ENCODE assay signal across 8 cellular contexts in genomic region chr19:1942078-1942933, GRCh38. TPM values are rescaled to one million over a fixed set of nuclear protein-coding genes. Genes with fewer than 3 reads are reported as not detected.
A peak's percentile ranks its signal among the peaks of the same experiment; 100 is the strongest.
DNase-seq lines count a peak whose midpoint lies in the region; ATAC-seq and TF ChIP-seq lines count a peak whose summit lies in the region.

No MANE protein-coding gene starts in this region.

- peak; percentile 27 for ATAC-seq in gastroesophageal sphincter

- H3K4me1 ChIP-seq in gastroesophageal sphincter, result peaks cover 0 to 55% (median 27%) of the 10 kb centered on the region in 3 donors

- TF ChIP-seq CTCF in gastroesophageal sphincter (IDR thresholded peaks at IDR 0.05), result no peak

- no peak for TF ChIP-seq POLR2A in gastroesophageal sphincter (IDR thresholded peaks at IDR 0.05)

- peak overlapping the region; percentile 65 to 91 for H3K4me3 ChIP-seq in gastroesophageal sphincter

- WGBS in gastroesophageal sphincter (ENCODE audit: low coverage in 1 of 2), 2 donors, result 0 to 30% methylated on average over 1 to 2 of the region's 40 CpGs

- H3K36me3 ChIP-seq in gastroesophageal sphincter, result no peaks in the 10 kb centered on the region

- H3K27ac ChIP-seq in gastroesophageal sphincter (peak overlapping the region; percentile 44 to 100 (median 99)), temporal lobe (ENCODE audit: low read depth, low read length) (peak overlapping the region; percentile 74)

- CTCF ChIA-PET in activated naive CD4-positive, alpha-beta T cell treated with anti-CD3 and anti-CD28 coated beads, Interleukin-2, amount 10 ng/mL, durations not matched to agents 7 days and 5 days (lab: Charles Lee), result interaction anchor here (0.6 to 1.5 kb wide), 4 partner anchors 12 to 78 kb away, joined by 3 to 6 read pairs (median 6); no protein-coding TSS in a partner anchor

- H3K36me3 Mint-ChIP-seq in activated naive CD4-positive, alpha-beta T cell treated with anti-CD3 and anti-CD28 coated beads, Interleukin-2, amount 10 ng/mL, durations not matched to agents 7 days and 5 days, result peaks cover 22% of the 10 kb centered on the region

- H3K9me3 Mint-ChIP-seq in activated naive CD4-positive, alpha-beta T cell treated with anti-CD3 and anti-CD28 coated beads, Interleukin-2, amount 10 ng/mL, durations not matched to agents 7 days and 5 days, result no peaks in the 10 kb centered on the region

- peak overlapping the region; percentile 96 for H3K27ac Mint-ChIP-seq in activated naive CD4-positive, alpha-beta T cell treated with anti-CD3 and anti-CD28 coated beads, Interleukin-2, amount 10 ng/mL, durations not matched to agents 7 days and 5 days

- no peak for TF ChIP-seq EP300 in gastroesophageal sphincter (IDR thresholded peaks at IDR 0.05)

- DNase-seq in Daoy (ENCODE audit: low read depth), result peak; percentile 87
- peak; percentile 69 for DNase-seq in HT1080 (ENCODE audit: low read depth)
- peak; percentile 36 to 78 for DNase-seq in SHP77 (lab: John Stamatoyannopoulos, UW)
- DNase-seq in activated naive CD4-positive, alpha-beta T cell treated with anti-CD3 and anti-CD28 coated beads, Interleukin-2, amount 10 ng/mL, durations not matched to agents 7 days and 5 days, result peak; percentile 89
- DNase-seq in nucleus accumbens (lab: John Stamatoyannopoulos, UW), result peak in 35 of 56 donors; percentile 13 to 65 (median 33)
- DNase-seq in inferior parietal cortex (ENCODE audit: extremely low spot score), result no peak

- no peaks in the 10 kb centered on the region for H3K9me3 ChIP-seq in gastroesophageal sphincter

- peak overlapping the region; percentile 97 for H3K4me3 Mint-ChIP-seq in activated naive CD4-positive, alpha-beta T cell treated with anti-CD3 and anti-CD28 coated beads, Interleukin-2, amount 10 ng/mL, durations not matched to agents 7 days and 5 days

- peaks cover 6% of the 10 kb centered on the region for H3K27me3 Mint-ChIP-seq in activated naive CD4-positive, alpha-beta T cell treated with anti-CD3 and anti-CD28 coated beads, Interleukin-2, amount 10 ng/mL, durations not matched to agents 7 days and 5 days

- H3K4me1 Mint-ChIP-seq in activated naive CD4-positive, alpha-beta T cell treated with anti-CD3 and anti-CD28 coated beads, Interleukin-2, amount 10 ng/mL, durations not matched to agents 7 days and 5 days, result peaks cover 44% of the 10 kb centered on the region

- H3K27me3 ChIP-seq in gastroesophageal sphincter, result no peaks in the 10 kb centered on the region

RNA-seq across cellular contexts. Expression of gene CSNK1G2, which starts 1.3 kb away (rescaled TPM):
- total RNA-seq in Daoy (2014; rRNA removed; shearing (Covaris generic)), result 53.9 and 54.1 TPM in 2 replicates
- 91.9 and 111 TPM in 2 replicates for total RNA-seq in HT1080 (2014; rRNA removed; shearing (Covaris generic))
- 55.0 and 65.3 TPM in 2 replicates for polyA plus RNA-seq in HT1080 (2015; cell fraction: cytosol; rRNA removed)
- 185 and 274 TPM in 2 replicates for polyA plus RNA-seq in HT1080 (2015; cell fraction: nucleus; rRNA removed)
- total RNA-seq in gastroesophageal sphincter (10 to 100 TPM; 40.4 to 57.4 (median 46.2) TPM), temporal lobe (30.2 TPM)

RNA-seq across cellular contexts. Expression of gene ADAT3, which starts 37.1 kb away (rescaled TPM):
- 4.0 and 11.1 TPM in 2 replicates for total RNA-seq in Daoy (2014; rRNA removed; shearing (Covaris generic))
- 10.1 and 15.8 TPM in 2 replicates for total RNA-seq in HT1080 (2014; rRNA removed; shearing (Covaris generic))
- polyA plus RNA-seq in HT1080 (2015; cell fraction: cytosol; rRNA removed), result 8.4 and 11.2 TPM in 2 replicates
- 6.6 and 7.1 TPM in 2 replicates for polyA plus RNA-seq in HT1080 (2015; cell fraction: nucleus; rRNA removed)
- total RNA-seq in gastroesophageal sphincter (1 to 10 TPM in 3 of 4 donors, under 1 TPM in 1; 0.47 to 4.2 (median 2.3) TPM), temporal lobe (0.74 TPM)

RNA-seq across cellular contexts. Expression of gene SCAMP4, which starts 37.1 kb away (rescaled TPM):
- total RNA-seq in Daoy (2014; rRNA removed; shearing (Covaris generic)), result 51.6 and 65.8 TPM in 2 replicates
- total RNA-seq in HT1080 (2014; rRNA removed; shearing (Covaris generic)), result 31.8 and 43.5 TPM in 2 replicates
- 50.1 and 79.7 TPM in 2 replicates for polyA plus RNA-seq in HT1080 (2015; cell fraction: cytosol; rRNA removed)
- 50.2 and 57.9 TPM in 2 replicates for polyA plus RNA-seq in HT1080 (2015; cell fraction: nucleus; rRNA removed)
- total RNA-seq in gastroesophageal sphincter (10 to 100 TPM; 48.6 to 73.4 (median 58.1) TPM), temporal lobe (22.1 TPM)

RNA-seq across cellular contexts. Expression of gene ABHD17A, which starts 57.0 kb away (rescaled TPM):
- total RNA-seq in Daoy (2014; rRNA removed; shearing (Covaris generic)), result 66.9 and 76.5 TPM in 2 replicates
- 216 and 229 TPM in 2 replicates for total RNA-seq in HT1080 (2014; rRNA removed; shearing (Covaris generic))
- 105 and 124 TPM in 2 replicates for polyA plus RNA-seq in HT1080 (2015; cell fraction: cytosol; rRNA removed)
- polyA plus RNA-seq in HT1080 (2015; cell fraction: nucleus; rRNA removed), result 80.3 and 83.3 TPM in 2 replicates
- total RNA-seq in gastroesophageal sphincter (100 to 1,000 TPM in 1 of 4 donors, 10 to 100 TPM in 3; 80.0 to 117 (median 91.0) TPM), temporal lobe (22.6 TPM)
